ENCODE assay signal across 8 cellular contexts in genomic region chr15:73051811-73052678, GRCh38.
DNase-seq lines count a peak whose midpoint lies in the region; ATAC-seq lines count a peak whose summit lies in the region.

TSS of gene NEO1 (plus strand) at chr15:73052463. CDS start at chr15:73052676, 213 bp downstream.

- H3K27me3 Mint-ChIP-seq in central memory CD8-positive, alpha-beta T cell, result no peaks in the 10 kb centered on the region

- ATAC-seq in GM18498 (IDR thresholded peaks at IDR 0.05; ENCODE audit: unreplicated experiment) (peak; percentile 63), HG02981 (IDR thresholded peaks at IDR 0.05; ENCODE audit: unreplicated experiment) (peak; percentile 54)
- peak; percentile 72 for ATAC-seq in central memory CD8-positive, alpha-beta T cell (replicated peaks; ENCODE audit: extremely low read depth, poor library complexity, severe bottlenecking)

- H3K9me3 Mint-ChIP-seq in central memory CD8-positive, alpha-beta T cell, result no peaks in the 10 kb centered on the region

- DNase-seq in NCI-H2171 (lab: John Stamatoyannopoulos, UW), result peak; percentile 92
- peak; percentile 51 for DNase-seq in activated CD4-positive, CD25-positive, alpha-beta regulatory T cell treated with anti-CD3 and anti-CD28 coated beads, Interleukin-2, amount 50 U/mL, for 72 hours
- peak; percentile 59 to 78 for DNase-seq in central memory CD8-positive, alpha-beta T cell (ENCODE audit: low spot score in 2 of 2)
- DNase-seq in inferior parietal cortex (ENCODE audit: extremely low spot score), result peak; percentile 82
- peak; percentile 46 for DNase-seq in smooth muscle cell of the brain vasculature (ENCODE audit: low read depth, low spot score)
- no peak for DNase-seq in GF-D8 (lab: John Stamatoyannopoulos, UW)

- H3K4me1 Mint-ChIP-seq in central memory CD8-positive, alpha-beta T cell, result peaks cover 8% of the 10 kb centered on the region

- peak within 1 kb of the TSS; percentile 42 for H3K27ac Mint-ChIP-seq in central memory CD8-positive, alpha-beta T cell (ENCODE audit: low read depth)

- H3K4me3 Mint-ChIP-seq in central memory CD8-positive, alpha-beta T cell, result peak within 1 kb of the TSS; percentile 87

- no peaks in the 10 kb centered on the region for H3K36me3 Mint-ChIP-seq in central memory CD8-positive, alpha-beta T cell (ENCODE audit: insufficient read depth)
